Comparison of ENCODE assay signal across 19 cellular contexts in the genomic region with DNA sequence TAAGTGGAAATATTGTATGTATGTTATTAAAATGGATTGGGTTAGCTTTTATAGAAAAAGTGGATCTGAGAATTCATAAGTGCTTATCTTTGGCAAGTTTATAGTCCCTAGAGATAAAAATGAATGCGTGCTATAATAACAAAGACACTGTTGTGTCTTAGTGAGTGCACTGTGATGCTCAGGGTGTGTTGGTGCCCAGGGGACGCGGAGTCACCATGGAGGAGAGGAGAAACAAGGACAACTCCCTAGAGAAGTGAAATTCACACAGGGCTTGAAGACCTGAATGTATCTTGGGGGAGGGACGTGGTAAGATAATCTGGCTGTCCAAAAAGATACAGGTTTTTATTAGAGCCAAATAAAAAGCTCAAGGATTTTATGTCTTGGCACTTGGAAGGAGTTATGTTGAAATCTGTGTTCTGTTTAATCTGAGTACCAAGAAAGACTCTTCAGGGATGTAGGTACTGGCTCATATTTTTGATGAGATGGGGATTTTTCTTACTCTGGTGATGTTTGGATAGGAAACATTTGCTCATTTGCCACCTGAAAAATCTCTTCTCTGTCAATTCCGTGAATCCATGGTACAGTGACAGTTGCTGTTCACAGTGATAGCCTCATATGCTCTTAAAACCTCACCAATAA. TPM values are rescaled to one million over a fixed set of nuclear protein-coding genes. Genes with fewer than 3 reads are reported as not detected.
DNase-seq lines count a peak whose midpoint lies in the region; ATAC-seq and TF ChIP-seq lines count a peak whose summit lies in the region.
"Had no signal": no experiment of that assay in that cellular context is flagged by ENCODE, and none has a peak within 500 bp of the region (broad histone marks: within the 10 kb centered on the region; RNA-seq: fewer than 3 reads in every experiment).

No MANE protein-coding gene starts in this region.

- no peak for TF ChIP-seq POLR2A in ovary (IDR thresholded peaks at IDR 0.05)

- H3K79me2 ChIP-seq in ACC112 (ENCODE audit: control insufficient read depth, insufficient read depth, low read length, unreplicated experiment): peaks cover 26% of the 10 kb centered on the region

- ATAC-seq in activated T-helper 17 cell treated with anti-CD3 and anti-CD28 coated beads, Interleukin-2, amount 50 U/mL, for 72 hours (replicated peaks): no peak
- ATAC-seq in left colon (no peak), GM21786 (IDR thresholded peaks at IDR 0.05; ENCODE audit: unreplicated experiment) (no peak)
- ATAC-seq: CD8-positive, alpha-beta T cell; T-cell had no signal

- CTCF ChIA-PET in HEK293 (lab: Yijun Ruan, JAX): interaction anchor here (1.0 to 2.0 kb wide), 2 partner anchors 14 to 78 kb away, joined by 3 to 6 read pairs; no protein-coding TSS in a partner anchor

- DNase-seq in stimulated activated naive CD4-positive, alpha-beta T cell (lab: John Stamatoyannopoulos, UW): no peak
- DNase-seq in left colon (no peak), ovary (no peak)
- DNase-seq: activated CD4-positive, alpha-beta T cell treated with anti-CD3 and anti-CD28 coated beads for 48 hours; activated gamma-delta T cell; CD8-positive, alpha-beta T cell; HCEC 1CT; hypothalamus; KG1; OCI-M1; right lobe of liver; SHP77; T-cell had no signal

- H3K27me3 Mint-ChIP-seq in activated T-helper 17 cell treated with anti-CD3 and anti-CD28 coated beads, Interleukin-2, amount 50 U/mL, for 72 hours: no peaks in the 10 kb centered on the region
- H3K27me3 Mint-ChIP-seq: T-cell had no signal

- H3K4me1 Mint-ChIP-seq in activated T-helper 17 cell treated with anti-CD3 and anti-CD28 coated beads, Interleukin-2, amount 50 U/mL, for 72 hours: peaks cover 8% of the 10 kb centered on the region

- TF ChIP-seq EP300 in ovary (IDR thresholded peaks at IDR 0.05): no peak

- H3K27ac Mint-ChIP-seq in activated T-helper 17 cell treated with anti-CD3 and anti-CD28 coated beads, Interleukin-2, amount 50 U/mL, for 72 hours: peak overlapping the region; percentile 4
- H3K27ac Mint-ChIP-seq: CD8-positive, alpha-beta T cell; T-cell had no signal

- POLR2A ChIA-PET in HEK293 (lab: Yijun Ruan, JAX): no interaction called here

- no peak for TF ChIP-seq CTCF in HEK293 (tag by site-specific recombination; IDR thresholded peaks at IDR 0.05)
- TF ChIP-seq CTCF in ovary (IDR thresholded peaks at IDR 0.05): no peak

- H3K9me3 ChIP-seq in HEK293 (ENCODE audit: control insufficient read depth, insufficient read depth, low read depth, low read length) (no peaks in the 10 kb centered on the region), iPS-20b (ENCODE audit: insufficient read depth, low read depth, low read length) (no peaks in the 10 kb centered on the region), ovary (no peaks in the 10 kb centered on the region)
- H3K9me3 ChIP-seq: right lobe of liver, thoracic aorta had no signal

- H3K36me3 Mint-ChIP-seq in activated T-helper 17 cell treated with anti-CD3 and anti-CD28 coated beads, Interleukin-2, amount 50 U/mL, for 72 hours (ENCODE audit: low read depth): peaks cover 24% of the 10 kb centered on the region

- peak overlapping the region; percentile 38; the same call in 1 of the 2 replicates for H3K9ac ChIP-seq in iPS-20b (ENCODE audit: low read depth, low read length)

- WGBS in ovary, 3 donors: 58 to 61% (median 58%) methylated on average over 5 of the region's 5 CpGs

- H3K36me3 ChIP-seq in ACC112 (ENCODE audit: insufficient read depth, low read length): no peaks in the 10 kb centered on the region
- no peaks in the 10 kb centered on the region for H3K36me3 ChIP-seq in HEK293 (ENCODE audit: control insufficient read depth in 2 of 2, insufficient read depth in 1 of 2, low read length in 2 of 2)
- H3K36me3 ChIP-seq in iPS-20b (ENCODE audit: insufficient read depth, low read depth, low read length): no peaks in the 10 kb centered on the region
- no peaks in the 10 kb centered on the region for H3K36me3 ChIP-seq in ovary
- H3K36me3 ChIP-seq: right lobe of liver, thoracic aorta had no signal

- no peak overlapping the region for H2AFZ ChIP-seq in ACC112 (ENCODE audit: low read length, unreplicated experiment)

- H3K27me3 ChIP-seq in ACC112 (ENCODE audit: insufficient read depth, low read length) (no peaks in the 10 kb centered on the region), iPS-20b (ENCODE audit: insufficient read depth, low read length) (peaks cover 71% of the 10 kb centered on the region), ovary (no peaks in the 10 kb centered on the region)
- H3K27me3 ChIP-seq: right lobe of liver had no signal

- H3K4me1 ChIP-seq in ACC112 (ENCODE audit: control insufficient read depth, insufficient read depth, low read length, unreplicated experiment) (peaks cover 25% of the 10 kb centered on the region), HEK293 (ENCODE audit: control insufficient read depth, insufficient read depth, low read length) (peaks cover 13% of the 10 kb centered on the region), iPS-20b (ENCODE audit: insufficient read depth, low read length) (peaks cover 31% of the 10 kb centered on the region), ovary (ENCODE audit: insufficient read depth) (no peaks in the 10 kb centered on the region)

- H3K27ac ChIP-seq in ACC112 (ENCODE audit: low read depth, low read length): peak overlapping the region; percentile 64
- no peak overlapping the region for H3K27ac ChIP-seq in HEK293 (ENCODE audit: extremely low read depth, low read depth, low read length)
- H3K27ac ChIP-seq in iPS-20b (ENCODE audit: low read length): no peak overlapping the region
- no peak overlapping the region for H3K27ac ChIP-seq in ovary
- H3K27ac ChIP-seq: right lobe of liver, thoracic aorta had no signal

- H3K4me3 ChIP-seq in ACC112 (ENCODE audit: low read depth, low read length) (no peak overlapping the region), HEK293 (ENCODE audit: low read depth, low read length) (no peak overlapping the region), iPS-20b (ENCODE audit: low read length) (peak overlapping the region; percentile 59), ovary (no peak overlapping the region)
- H3K4me3 ChIP-seq: right lobe of liver, thoracic aorta had no signal

- intact Hi-C loops in left colon (cut with DNase I, micrococcal nuclease) (no loop called here), ovary (cut with DNase I) (loop anchor here in 1 of 4 donors (5.0 kb wide), 1 partner anchor 1308 kb away; no protein-coding TSS in a partner anchor)

- no peak overlapping the region for H3K4me3 Mint-ChIP-seq in activated T-helper 17 cell treated with anti-CD3 and anti-CD28 coated beads, Interleukin-2, amount 50 U/mL, for 72 hours
- H3K4me3 Mint-ChIP-seq: CD8-positive, alpha-beta T cell; T-cell had no signal

- no peaks in the 10 kb centered on the region for H3K9me3 Mint-ChIP-seq in activated T-helper 17 cell treated with anti-CD3 and anti-CD28 coated beads, Interleukin-2, amount 50 U/mL, for 72 hours
- H3K9me3 Mint-ChIP-seq: CD8-positive, alpha-beta T cell; T-cell had no signal

TF ChIP-seq in HEK293, 187 proteins besides CTCF, POLR2A, EP300 and RAD21:
- TF ChIP-seq, protein P1, sequence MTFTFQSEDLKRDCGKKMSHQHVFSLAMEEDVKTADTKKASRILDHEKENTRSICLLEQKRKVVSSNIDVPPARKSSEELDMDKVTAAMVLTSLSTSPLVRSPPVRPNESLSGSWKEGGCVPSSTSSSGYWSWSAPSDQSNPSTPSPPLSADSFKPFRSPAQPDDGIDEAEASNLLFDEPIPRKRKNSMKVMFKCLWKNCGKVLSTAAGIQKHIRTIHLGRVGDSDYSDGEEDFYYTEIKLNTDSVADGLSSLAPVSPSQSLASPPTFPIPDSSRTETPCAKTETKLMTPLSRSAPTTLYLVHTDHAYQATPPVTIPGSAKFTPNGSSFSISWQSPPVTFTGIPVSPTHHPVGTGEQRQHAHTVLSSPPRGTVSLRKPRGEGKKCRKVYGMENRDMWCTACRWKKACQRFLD (tag by site-specific recombination; IDR thresholded peaks at IDR 0.05): no peak
- TF ChIP-seq ZNF10 (tag by site-specific recombination; IDR thresholded peaks at IDR 0.05) (no peak), IKZF3 (tag by site-specific recombination; IDR thresholded peaks at IDR 0.05) (0 out of 2 replicates have a peak, but pooled peaks have one; percentile 39), MZF1 (tag by site-specific recombination; IDR thresholded peaks at IDR 0.05; ENCODE audit: borderline replicate concordance) (peak; percentile 19; the same call in 1 of the 2 replicates), ZNF561 (tag by site-specific recombination; IDR thresholded peaks at IDR 0.05; ENCODE audit: borderline replicate concordance) (peak; percentile 23; the same call in 1 of the 2 replicates), ZBTB48 (tag by site-specific recombination; IDR thresholded peaks at IDR 0.05) (0 out of 2 replicates have a peak, but pooled peaks have one; percentile 17), KLF7 (tag by site-specific recombination; IDR thresholded peaks at IDR 0.05; ENCODE audit: borderline replicate concordance) (peak; percentile 16; the same call in 1 of the 2 replicates)
- TF ChIP-seq, protein P2, sequence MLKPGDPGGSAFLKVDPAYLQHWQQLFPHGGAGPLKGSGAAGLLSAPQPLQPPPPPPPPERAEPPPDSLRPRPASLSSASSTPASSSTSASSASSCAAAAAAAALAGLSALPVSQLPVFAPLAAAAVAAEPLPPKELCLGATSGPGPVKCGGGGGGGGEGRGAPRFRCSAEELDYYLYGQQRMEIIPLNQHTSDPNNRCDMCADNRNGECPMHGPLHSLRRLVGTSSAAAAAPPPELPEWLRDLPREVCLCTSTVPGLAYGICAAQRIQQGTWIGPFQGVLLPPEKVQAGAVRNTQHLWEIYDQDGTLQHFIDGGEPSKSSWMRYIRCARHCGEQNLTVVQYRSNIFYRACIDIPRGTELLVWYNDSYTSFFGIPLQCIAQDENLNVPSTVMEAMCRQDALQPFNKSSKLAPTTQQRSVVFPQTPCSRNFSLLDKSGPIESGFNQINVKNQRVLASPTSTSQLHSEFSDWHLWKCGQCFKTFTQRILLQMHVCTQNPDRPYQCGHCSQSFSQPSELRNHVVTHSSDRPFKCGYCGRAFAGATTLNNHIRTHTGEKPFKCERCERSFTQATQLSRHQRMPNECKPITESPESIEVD (tag by site-specific recombination; IDR thresholded peaks at IDR 0.05): peak; percentile 86

RNA-seq across cellular contexts. Expression of gene SMYD2, which starts 9.6 kb away (rescaled TPM):
- 10 to 100 TPM; 35.2 to 50.9 TPM for total RNA-seq in activated T-helper 17 cell treated with anti-CD3 and anti-CD28 coated beads, Interleukin-2, amount 50 U/mL, for 72 hours
- 10 to 100 TPM; 17.7 to 21.1 TPM for total RNA-seq in left colon
- 10 to 100 TPM; 15.0 to 29.8 (median 17.2) TPM for total RNA-seq in ovary
- polyA plus RNA-seq in ovary: 10 to 100 TPM; 14.6 to 50.3 TPM
